In the genomic region with DNA sequence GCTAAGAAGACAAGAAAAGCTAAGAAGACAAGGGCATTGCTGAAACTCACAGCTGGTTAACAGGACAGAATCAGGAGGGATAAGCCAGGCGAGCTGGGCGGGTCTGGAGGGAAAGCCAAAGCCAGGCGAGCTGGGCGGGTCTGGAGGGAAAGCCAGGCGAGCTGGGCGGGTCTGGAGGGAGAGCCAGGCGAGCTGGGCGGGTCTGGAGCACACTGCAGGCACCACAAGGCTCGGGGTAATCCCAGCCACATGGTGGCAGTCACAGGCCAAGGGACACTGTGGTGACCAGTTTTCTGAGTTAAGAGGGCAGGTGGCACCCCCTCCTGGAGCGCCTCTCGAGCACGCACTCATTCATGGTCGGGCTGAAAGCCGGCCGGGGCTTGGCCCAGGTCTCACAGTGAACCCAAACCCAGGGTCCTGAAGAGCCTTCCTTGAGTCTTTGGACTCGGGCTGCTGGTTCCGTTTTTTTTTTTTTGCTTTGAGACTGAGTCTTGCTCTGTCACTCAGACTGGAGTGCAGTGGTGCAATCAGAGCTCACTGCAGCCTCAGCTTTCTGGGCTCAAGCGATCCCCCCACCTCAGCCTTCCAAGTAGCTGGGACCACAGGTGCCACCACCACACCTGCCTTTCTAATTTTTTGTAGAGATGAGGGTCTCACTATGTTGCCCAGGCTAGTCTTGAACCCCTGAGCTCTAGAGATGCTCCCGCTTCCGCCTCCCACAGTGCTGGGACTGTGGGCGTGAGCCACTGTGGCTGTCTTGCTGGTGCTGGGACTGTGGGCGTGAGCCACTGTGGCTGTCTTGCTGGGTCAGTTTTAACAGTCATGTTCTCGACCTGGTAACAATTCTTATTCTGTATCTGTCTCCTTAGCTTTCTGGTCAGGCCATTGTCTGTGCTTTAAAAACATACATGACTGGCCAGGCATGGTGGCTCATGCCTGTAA, we compare ENCODE assay signal across 8 cellular contexts. TPM values are rescaled to one million over a fixed set of nuclear protein-coding genes. Genes with fewer than 3 reads are reported as not detected.
DNase-seq lines count a peak whose midpoint lies in the region; ATAC-seq, FAIRE-seq and TF ChIP-seq lines count a peak whose summit lies in the region.

No MANE protein-coding gene starts in this region.

- 45% methylated on average over 14 of the region's 23 CpGs for WGBS in K562 (ENCODE audit: insufficient coverage, low coverage, missing lambda C conversion rate)

- POLR2A ChIA-PET in K562 (lab: Yijun Ruan, JAX), result interaction anchor here (0.5 to 1.4 kb wide), 4 partner anchors 9 to 452 kb away, joined by 3 to 4 read pairs (median 3); a partner anchor contains a TSS

- H3K79me2 ChIP-seq in K562 (ENCODE audit: control insufficient read depth, insufficient read depth, low read length), result no peaks in the 10 kb centered on the region

- H3K36me3 ChIP-seq in K562 (ENCODE audit: control insufficient read depth, insufficient read depth, low read length), result peaks cover 80% of the 10 kb centered on the region

- CTCF ChIA-PET in K562 (lab: Yijun Ruan, JAX; ENCODE audit: low intra/inter-chr PET ratio), result interaction anchor here (0.6 to 2.0 kb wide), 7 partner anchors 50 to 340 kb away, joined by 3 to 18 read pairs (median 5); no protein-coding TSS in a partner anchor

- TF ChIP-seq CTCF in GM10266 (IDR thresholded peaks at IDR 0.05; ENCODE audit: control insufficient read depth, insufficient read depth, low read depth, missing control alignments), result peak; percentile 33
- TF ChIP-seq CTCF in K562 (IDR thresholded peaks at IDR 0.05 in 2 of 3, conservative IDR thresholded peaks at IDR 0.05 in 1 of 3; ENCODE audit: insufficient read depth in 2 of 3, low read depth in 1 of 3, low read length in 3 of 3), result peak; percentile 72 to 98 (median 95)

- no peaks in the 10 kb centered on the region for H3K9me1 ChIP-seq in K562 (ENCODE audit: control insufficient read depth, insufficient read depth, low read length)

- DNase-seq in AG08396 (ENCODE audit: low spot score), result peak; percentile 58
- no peak for DNase-seq in GM10266 (ENCODE audit: extremely low spot score)
- DNase-seq in NCI-H774 (lab: John Stamatoyannopoulos, UW), result peak; percentile 63
- peak; percentile 74 to 83 (median 80) for DNase-seq in K562 (ENCODE audit: extremely low read depth in 1 of 4, low spot score in 3 of 4)
- DNase-seq in iPS-NIHi11 (ENCODE audit: low spot score), result peak; percentile 89
- DNase-seq in stimulated activated CD4-positive, alpha-beta T cell treated with anti-CD3 and anti-CD28 coated beads, Interleukin-2, amount 100 ng/mL, for 24 hours, result peak; percentile 18 to 19

- H3K9me3 ChIP-seq in K562 (replicated peaks; ENCODE audit: control insufficient read depth, insufficient read depth, low read depth, low read length), result no peaks in the 10 kb centered on the region

- H3K27me3 ChIP-seq in K562 (ENCODE audit: control insufficient read depth in 2 of 2, insufficient read depth in 2 of 2, low read length in 2 of 2), result no peaks in the 10 kb centered on the region

- H3K27ac ChIP-seq in K562 (ENCODE audit: extremely low read depth, low read depth, low read length), result no peak overlapping the region

- H4K20me1 ChIP-seq in K562 (replicated peaks; ENCODE audit: control insufficient read depth, insufficient read depth, low read length), result no peaks in the 10 kb centered on the region

- intact Hi-C loops in K562 (cut with micrococcal nuclease), result loop anchor here (1.0 to 5.0 kb wide), 2 partner anchors 50 to 84 kb away; a partner anchor contains a TSS

- no peak overlapping the region for H2AFZ ChIP-seq in K562 (ENCODE audit: low read depth, low read length)

- peak; percentile 51 to 79 for TF ChIP-seq RAD21 in K562 (CRISPR knock-in tag; conservative IDR thresholded peaks at IDR 0.05 in 1 of 2, IDR thresholded peaks at IDR 0.05 in 1 of 2)

- no peak overlapping the region for H3K9ac ChIP-seq in K562 (ENCODE audit: insufficient read depth in 1 of 2, low read depth in 2 of 2, low read length in 2 of 2)

- in situ Hi-C loops in K562 (cut with MboI), result no loop called here

- peak; percentile 84 for FAIRE-seq in K562 (lab: Jason Lieb, UNC)

- no TSS peak for BruUV-seq in K562 (replicated peaks; lab: Mats Ljungman, UMichigan)

- TF ChIP-seq POLR2A in K562 (conservative IDR thresholded peaks at IDR 0.05), result no peak

- peak; percentile 100 for ATAC-seq in K562
- ATAC-seq in HG03139 (IDR thresholded peaks at IDR 0.05; ENCODE audit: unreplicated experiment), result no peak
- no peak for ATAC-seq in GM21528 (IDR thresholded peaks at IDR 0.05; ENCODE audit: low FRiP score, unreplicated experiment)

- no peak for TF ChIP-seq EP300 in K562 (IDR thresholded peaks at IDR 0.05; ENCODE audit: low read length)

- H3K4me2 ChIP-seq in K562 (ENCODE audit: insufficient read depth, low read length), result no peak overlapping the region

- H3K4me3 ChIP-seq in K562, result no peak overlapping the region

- H3K4me1 ChIP-seq in K562 (replicated peaks in 1 of 2; ENCODE audit: control insufficient read depth in 2 of 2, insufficient read depth in 2 of 2, low read length in 2 of 2), result peaks cover 0 to 11% of the 10 kb centered on the region in 2 experiments; a peak in 2 of 5 replicates

TF ChIP-seq in K562, 482 proteins besides CTCF, POLR2A, EP300 and RAD21 (continues in another document):
- 0 out of 4 replicates have a peak, but pooled peaks of 1 of the 2 experiments have one; percentile 9 for TF ChIP-seq TRIM24 (IDR thresholded peaks at IDR 0.05)
- peak; percentile 39; the same call in 1 of the 2 replicates for TF ChIP-seq POLR2G (IDR thresholded peaks at IDR 0.05; ENCODE audit: low read depth, low read length)
- TF ChIP-seq POLR2AphosphoS2 (IDR thresholded peaks at IDR 0.05; ENCODE audit: low read length), result peak; percentile 44; the same call in 1 of the 2 replicates
- TF ChIP-seq SNIP1 (IDR thresholded peaks at IDR 0.05; ENCODE audit: low read depth), result peak; percentile 96
- TF ChIP-seq RB1 (IDR thresholded peaks at IDR 0.05; ENCODE audit: low read depth), result no peak; the same call in 1 of the 2 replicates
- TF ChIP-seq ZFP1 (CRISPR knock-in tag; IDR thresholded peaks at IDR 0.05), result no peak
- TF ChIP-seq NFATC3 (IDR thresholded peaks at IDR 0.05), result peak; percentile 100
- TF ChIP-seq, protein P1, sequence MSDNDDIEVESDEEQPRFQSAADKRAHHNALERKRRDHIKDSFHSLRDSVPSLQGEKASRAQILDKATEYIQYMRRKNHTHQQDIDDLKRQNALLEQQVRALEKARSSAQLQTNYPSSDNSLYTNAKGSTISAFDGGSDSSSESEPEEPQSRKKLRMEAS (CRISPR knock-in tag; IDR thresholded peaks at IDR 0.05), result peak; percentile 55
- no peak for TF ChIP-seq STAT5A (IDR thresholded peaks at IDR 0.05; ENCODE audit: borderline replicate concordance, low read length)
- TF ChIP-seq ZNF79 (CRISPR knock-in tag; IDR thresholded peaks at IDR 0.05; ENCODE audit: low read depth), result no peak
- TF ChIP-seq, protein P2, sequence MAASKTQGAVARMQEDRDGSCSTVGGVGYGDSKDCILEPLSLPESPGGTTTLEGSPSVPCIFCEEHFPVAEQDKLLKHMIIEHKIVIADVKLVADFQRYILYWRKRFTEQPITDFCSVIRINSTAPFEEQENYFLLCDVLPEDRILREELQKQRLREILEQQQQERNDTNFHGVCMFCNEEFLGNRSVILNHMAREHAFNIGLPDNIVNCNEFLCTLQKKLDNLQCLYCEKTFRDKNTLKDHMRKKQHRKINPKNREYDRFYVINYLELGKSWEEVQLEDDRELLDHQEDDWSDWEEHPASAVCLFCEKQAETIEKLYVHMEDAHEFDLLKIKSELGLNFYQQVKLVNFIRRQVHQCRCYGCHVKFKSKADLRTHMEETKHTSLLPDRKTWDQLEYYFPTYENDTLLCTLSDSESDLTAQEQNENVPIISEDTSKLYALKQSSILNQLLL (CRISPR knock-in tag; IDR thresholded peaks at IDR 0.05; ENCODE audit: borderline replicate concordance), result no peak
- TF ChIP-seq L3MBTL2 (IDR thresholded peaks at IDR 0.05), result peak; percentile 22; the same call in 1 of the 2 replicates
- 0 out of 2 replicates have a peak, but pooled peaks have one; percentile 25 for TF ChIP-seq DPF2 (IDR thresholded peaks at IDR 0.05)
- TF ChIP-seq MCM5 (IDR thresholded peaks at IDR 0.05; ENCODE audit: low read depth), result no peak
- TF ChIP-seq BRCA1 (IDR thresholded peaks at IDR 0.05), result no peak
- TF ChIP-seq BRCA1 (CRISPR knock-in tag; IDR thresholded peaks at IDR 0.05), result no peak

RNA-seq across cellular contexts. Expression of a gene that starts 40.2 kb away (rescaled TPM):
- 297 and 1,009 TPM in 2 replicates for total RNA-seq in K562 (2011; cell fraction: chromatin; rRNA removed; ENCODE audit: low replicate concordance)
- total RNA-seq in K562 (2011; cell fraction: nucleolus; rRNA removed), result 170 and 251 TPM in 2 replicates
- total RNA-seq in K562 (2011; cell fraction: nucleoplasm; rRNA removed), result 335 and 379 TPM in 2 replicates
- total RNA-seq in K562 (2014; rRNA removed) (578 and 630 TPM in 2 replicates), K562 (2014; rRNA removed; fragmentation: Illumina TruSeq; extraction: Trizol) (496 and 561 TPM in 2 replicates), K562 (2015; rRNA removed; fragmentation: Illumina TruSeq; extraction: Trizol) (376 and 377 TPM in 2 replicates), K562 (2021) (895 and 957 TPM in 2 replicates)
- polyA plus RNA-seq in K562 (2011; rRNA removed) (1,094 and 1,547 TPM in 2 replicates), K562 (2014; fragmentation: Illumina TruSeq; extraction: Trizol) (1,640 and 1,731 TPM in 2 replicates), K562 (2014; fragmentation: Nextera tagmentation; extraction: Ambion mirVana) (1,000 to 10,000 TPM in 1 of 2 experiments, 100 to 1,000 TPM in 1; 787 to 1,003 TPM), K562 (2014; rRNA removed) (879 and 956 TPM in 2 replicates)
- polyA plus RNA-seq in K562 (2011; cell fraction: cytosol; rRNA removed), result 239 and 550 TPM in 2 replicates
- polyA plus RNA-seq in K562 (2011; cell fraction: nucleus; rRNA removed), result 154 and 294 TPM in 2 replicates
- polyA plus RNA-seq in K562 (2012), result 370 and 1,431 TPM in 2 replicates
- 1,917 and 1,981 TPM in 2 replicates for polyA minus RNA-seq in K562 (2011; rRNA and poly(A)+ RNA removed)
- polyA minus RNA-seq in K562 (2011; cell fraction: cytosol; rRNA and poly(A)+ RNA removed), result 1,324 and 1,529 TPM in 2 replicates
- 126 and 337 TPM in 2 replicates for polyA minus RNA-seq in K562 (2011; cell fraction: nucleus; rRNA and poly(A)+ RNA removed)
